ENCODE assay signal across 22 cellular contexts in genomic region chr6:26602262-26602661, GRCh38. TPM values are rescaled to one million over a fixed set of nuclear protein-coding genes. Genes with fewer than 3 reads are reported as not detected.
A peak's percentile ranks its signal among the peaks of the same experiment; 100 is the strongest.
DNase-seq lines count a peak whose midpoint lies in the region; ATAC-seq, FAIRE-seq and TF ChIP-seq lines count a peak whose summit lies in the region.
"Had no signal": no experiment of that assay in that cellular context is flagged by ENCODE, and none has a peak within 500 bp of the region (broad histone marks: within the 10 kb centered on the region; RNA-seq: fewer than 3 reads in every experiment).

No MANE protein-coding gene starts in this region.

- ATAC-seq in activated T-cell treated with anti-CD3 and anti-CD28 coated beads, Interleukin-2, amount 50 U/mL, for 72 hours (replicated peaks in 1 of 2): no peak
- ATAC-seq in A549 (no peak), HG03159 (IDR thresholded peaks at IDR 0.05; ENCODE audit: unreplicated experiment) (no peak), HG03457 (IDR thresholded peaks at IDR 0.05; ENCODE audit: unreplicated experiment) (no peak)
- no peak for ATAC-seq in activated naive CD8-positive, alpha-beta T cell treated with anti-CD3 and anti-CD28 coated beads, Interleukin-2, amount 50 U/mL, for 24 hours
- no peak for ATAC-seq in stimulated activated naive CD8-positive, alpha-beta T cell treated with anti-CD3 and anti-CD28 coated beads, Interleukin-15, amount 100 ng/mL, for 72 hours

- no peak overlapping the region for H3K4me3 ChIP-seq in A549
- H3K4me3 ChIP-seq: HAP-1 had no signal

- TF ChIP-seq POLR2A in A549 (IDR thresholded peaks at IDR 0.05; ENCODE audit: low read length): no peak

- H3K9me3 ChIP-seq in A549: no peaks in the 10 kb centered on the region
- H3K9me3 ChIP-seq: HAP-1 had no signal

- peaks cover 53% of the 10 kb centered on the region for H3K4me1 Mint-ChIP-seq in activated T-cell treated with anti-CD3 and anti-CD28 coated beads, Interleukin-2, amount 50 U/mL, for 24 hours (ENCODE audit: low read depth)
- peaks cover 55% of the 10 kb centered on the region for H3K4me1 Mint-ChIP-seq in activated T-cell treated with anti-CD3 and anti-CD28 coated beads, Interleukin-2, amount 50 U/mL, for 72 hours (ENCODE audit: low read depth)
- peaks cover 79% of the 10 kb centered on the region for H3K4me1 Mint-ChIP-seq in activated naive CD8-positive, alpha-beta T cell treated with anti-CD3 and anti-CD28 coated beads, Interleukin-2, amount 50 U/mL, for 24 hours
- peaks cover 69% of the 10 kb centered on the region for H3K4me1 Mint-ChIP-seq in stimulated activated naive CD8-positive, alpha-beta T cell treated with anti-CD3 and anti-CD28 coated beads, Interleukin-15, amount 100 ng/mL, for 72 hours

- H3K27ac Mint-ChIP-seq in activated T-cell treated with anti-CD3 and anti-CD28 coated beads, Interleukin-2, amount 50 U/mL, for 24 hours: peak overlapping the region; percentile 3
- no peak overlapping the region for H3K27ac Mint-ChIP-seq in activated T-cell treated with anti-CD3 and anti-CD28 coated beads, Interleukin-2, amount 50 U/mL, for 72 hours
- H3K27ac Mint-ChIP-seq in activated naive CD8-positive, alpha-beta T cell treated with anti-CD3 and anti-CD28 coated beads, Interleukin-2, amount 50 U/mL, for 24 hours: peak overlapping the region; percentile 87
- peak overlapping the region; percentile 23 to 52 for H3K27ac Mint-ChIP-seq in stimulated activated naive CD8-positive, alpha-beta T cell treated with anti-CD3 and anti-CD28 coated beads, Interleukin-15, amount 100 ng/mL, for 72 hours
- H3K27ac Mint-ChIP-seq: HFFc6 had no signal

- CTCF ChIA-PET in A549 (lab: Yijun Ruan, JAX): interaction anchor here (1.4 kb wide), 2 partner anchors 477 to 525 kb away, joined by 4 to 6 read pairs; no protein-coding TSS in a partner anchor

- H3K4me1 ChIP-seq in A549: peaks cover 4% of the 10 kb centered on the region; the same call in 1 of the 3 replicates
- H3K4me1 ChIP-seq: HAP-1 had no signal

- H3K36me3 Mint-ChIP-seq in activated T-cell treated with anti-CD3 and anti-CD28 coated beads, Interleukin-2, amount 50 U/mL, for 24 hours (ENCODE audit: low read depth): peaks cover 23% of the 10 kb centered on the region
- peaks cover 4 to 10% of the 10 kb centered on the region in 2 donors for H3K36me3 Mint-ChIP-seq in activated T-cell treated with anti-CD3 and anti-CD28 coated beads, Interleukin-2, amount 50 U/mL, for 72 hours (ENCODE audit: insufficient read depth in 2 of 2)
- peaks cover 27% of the 10 kb centered on the region for H3K36me3 Mint-ChIP-seq in activated naive CD8-positive, alpha-beta T cell treated with anti-CD3 and anti-CD28 coated beads, Interleukin-2, amount 50 U/mL, for 24 hours (ENCODE audit: low read depth)

- no peak overlapping the region for H3K4me3 Mint-ChIP-seq in activated T-cell treated with anti-CD3 and anti-CD28 coated beads, Interleukin-2, amount 50 U/mL, for 24 hours
- no peak overlapping the region for H3K4me3 Mint-ChIP-seq in activated T-cell treated with anti-CD3 and anti-CD28 coated beads, Interleukin-2, amount 50 U/mL, for 72 hours
- no peak overlapping the region for H3K4me3 Mint-ChIP-seq in activated naive CD8-positive, alpha-beta T cell treated with anti-CD3 and anti-CD28 coated beads, Interleukin-2, amount 50 U/mL, for 24 hours
- H3K4me3 Mint-ChIP-seq in stimulated activated naive CD8-positive, alpha-beta T cell treated with anti-CD3 and anti-CD28 coated beads, Interleukin-15, amount 100 ng/mL, for 72 hours: no peak overlapping the region
- H3K4me3 Mint-ChIP-seq: CD4-positive, alpha-beta memory T cell; HFFc6 had no signal

- 75% methylated on average over 3 of the region's 3 CpGs for WGBS in A549 (ENCODE audit: missing lambda C conversion rate)

- no peak overlapping the region for H3K4me2 ChIP-seq in A549

- POLR2A ChIA-PET in A549 (lab: Yijun Ruan, JAX): no interaction called here

- H3K27me3 Mint-ChIP-seq in activated T-cell treated with anti-CD3 and anti-CD28 coated beads, Interleukin-2, amount 50 U/mL, for 24 hours: no peaks in the 10 kb centered on the region
- no peaks in the 10 kb centered on the region for H3K27me3 Mint-ChIP-seq in activated T-cell treated with anti-CD3 and anti-CD28 coated beads, Interleukin-2, amount 50 U/mL, for 72 hours (ENCODE audit: low read depth)
- no peaks in the 10 kb centered on the region for H3K27me3 Mint-ChIP-seq in activated naive CD8-positive, alpha-beta T cell treated with anti-CD3 and anti-CD28 coated beads, Interleukin-2, amount 50 U/mL, for 24 hours
- no peaks in the 10 kb centered on the region for H3K27me3 Mint-ChIP-seq in stimulated activated naive CD8-positive, alpha-beta T cell treated with anti-CD3 and anti-CD28 coated beads, Interleukin-15, amount 100 ng/mL, for 72 hours
- H3K27me3 Mint-ChIP-seq: CD4-positive, alpha-beta memory T cell had no signal

- H3K9me3 Mint-ChIP-seq in activated T-cell treated with anti-CD3 and anti-CD28 coated beads, Interleukin-2, amount 50 U/mL, for 24 hours: no peaks in the 10 kb centered on the region
- H3K9me3 Mint-ChIP-seq in activated T-cell treated with anti-CD3 and anti-CD28 coated beads, Interleukin-2, amount 50 U/mL, for 72 hours: no peaks in the 10 kb centered on the region
- no peaks in the 10 kb centered on the region for H3K9me3 Mint-ChIP-seq in activated naive CD8-positive, alpha-beta T cell treated with anti-CD3 and anti-CD28 coated beads, Interleukin-2, amount 50 U/mL, for 24 hours
- H3K9me3 Mint-ChIP-seq in stimulated activated naive CD8-positive, alpha-beta T cell treated with anti-CD3 and anti-CD28 coated beads, Interleukin-15, amount 100 ng/mL, for 72 hours: no peaks in the 10 kb centered on the region
- H3K9me3 Mint-ChIP-seq: CD4-positive, alpha-beta memory T cell; HFFc6 had no signal

- TF ChIP-seq RAD21 in A549 (conservative IDR thresholded peaks at IDR 0.05 in 1 of 2, IDR thresholded peaks at IDR 0.05 in 1 of 2): no peak

- no peak overlapping the region for H3K27ac ChIP-seq in A549
- H3K27ac ChIP-seq: 22Rv1 had no signal

- no peak for TF ChIP-seq CTCF in A549 (IDR thresholded peaks at IDR 0.05)

- no peak for TF ChIP-seq EP300 in A549 (IDR thresholded peaks at IDR 0.05)

- DNase-seq in activated T-cell treated with anti-CD3 and anti-CD28 coated beads, Interleukin-2, amount 50 U/mL, for 24 hours: no peak
- DNase-seq in activated T-cell treated with anti-CD3 and anti-CD28 coated beads, Interleukin-2, amount 50 U/mL, for 72 hours: no peak
- no peak for DNase-seq in A549 (ENCODE audit: low read depth in 1 of 2, low spot score in 1 of 2)
- DNase-seq in activated naive CD8-positive, alpha-beta T cell treated with anti-CD3 and anti-CD28 coated beads, Interleukin-2, amount 50 U/mL, for 24 hours: no peak
- no peak for DNase-seq in stimulated activated naive CD8-positive, alpha-beta T cell treated with anti-CD3 and anti-CD28 coated beads, Interleukin-15, amount 100 ng/mL, for 72 hours
- DNase-seq: ACHN; C1 segment of cervical spinal cord; Calu3; CD4-positive, alpha-beta memory T cell; COR-L47; DMS53; DMS79 treated with DMSO at 0.1 percent for 48 hours; GOT3; HFFc6 had no signal

- FAIRE-seq in A549 (lab: Jason Lieb, UNC): no peak
- FAIRE-seq: A204.1, G401.6, GM12892, H54 had no signal

TF ChIP-seq in A549, 52 proteins besides CTCF, POLR2A, EP300 and RAD21:
- TF ChIP-seq MAFK (IDR thresholded peaks at IDR 0.05; ENCODE audit: partially characterized antibody) (peak; percentile 58), HEYL (CRISPR knock-in tag; IDR thresholded peaks at IDR 0.05) (no peak)

RNA-seq across cellular contexts. Expression of gene ABT1, which starts 5.5 kb away (rescaled TPM):
- 10 to 100 TPM; 20.9 to 21.8 TPM for total RNA-seq in activated T-cell treated with anti-CD3 and anti-CD28 coated beads, Interleukin-2, amount 50 U/mL, for 72 hours
- polyA plus RNA-seq in A549 (2011; rRNA removed): 10.6 and 11.9 TPM in 2 replicates
- 14.0 and 18.5 TPM in 2 replicates for polyA plus RNA-seq in A549 (2012; cell fraction: cytosol; rRNA removed)
- 12.6 and 12.9 TPM in 2 replicates for polyA plus RNA-seq in A549 (2012; cell fraction: nucleus; rRNA removed)
- polyA plus RNA-seq in A549 (2017; fragmentation: RNase III; extraction: RNeasy Plus Mini Kit Qiagen cat#74134 plus additional on column Dnase treatment): 10.6 to 11.5 TPM (median 11.1 TPM) in 3 replicates
- 8.2 and 10.0 TPM in 2 replicates for polyA minus RNA-seq in A549 (2011; rRNA and poly(A)+ RNA removed)

RNA-seq across cellular contexts. Expression of gene ZNF322, which starts 57.3 kb away (rescaled TPM):
- 10 to 100 TPM; 11.5 to 13.5 TPM for total RNA-seq in activated T-cell treated with anti-CD3 and anti-CD28 coated beads, Interleukin-2, amount 50 U/mL, for 72 hours
- polyA plus RNA-seq in A549 (2011; rRNA removed) (12.3 and 14.5 TPM in 2 replicates), A549 (2017; fragmentation: RNase III; extraction: RNeasy Plus Mini Kit Qiagen cat#74134 plus additional on column Dnase treatment) (5.6 to 6.1 TPM (median 6.0 TPM) in 3 replicates)
- 1.1 and 2.4 TPM in 2 replicates for polyA plus RNA-seq in A549 (2012; cell fraction: cytosol; rRNA removed)
- polyA plus RNA-seq in A549 (2012; cell fraction: nucleus; rRNA removed): 1.4 and 2.2 TPM in 2 replicates
- 6.0 and 6.9 TPM in 2 replicates for polyA minus RNA-seq in A549 (2011; rRNA and poly(A)+ RNA removed)
